In genomic region chr12:81963026-81963425, GRCh38 we compare ENCODE assay signal across 35 cellular contexts.
DNase-seq lines count a peak whose midpoint lies in the region; ATAC-seq, FAIRE-seq and TF ChIP-seq lines count a peak whose summit lies in the region.
"Had no signal": no experiment of that assay in that cellular context is flagged by ENCODE, and none has a peak within 500 bp of the region (broad histone marks: within the 10 kb centered on the region; RNA-seq: fewer than 3 reads in every experiment).

No MANE protein-coding gene starts in this region.

- TF ChIP-seq POLR2A in GM12878 (IDR thresholded peaks at IDR 0.05; ENCODE audit: low read depth, low read length): no peak
- no peak for TF ChIP-seq POLR2A in H1 (IDR thresholded peaks at IDR 0.05; ENCODE audit: control extremely low read depth in 1 of 2, low read depth in 2 of 2, low read length in 2 of 2)

- CTCF ChIA-PET in GM12878 (lab: Yijun Ruan, JAX): interaction anchor here (0.9 to 4.7 kb wide), 3 partner anchors 10 to 16 kb away, joined by 3 to 53 read pairs (median 6); no protein-coding TSS in a partner anchor
- CTCF ChIA-PET in H1 (lab: Charles Lee; ENCODE audit: partially characterized antibody): interaction anchor here (1.3 kb wide), 1 partner anchor 13 kb away, joined by 4 read pairs; no protein-coding TSS in a partner anchor

- H2BK12ac ChIP-seq in H1 (ENCODE audit: low read depth, low read length): no peak overlapping the region

- TF ChIP-seq RAD21 in GM12878 (IDR thresholded peaks at IDR 0.05; ENCODE audit: insufficient read depth, low read depth, low read length) (no peak), H1 (IDR thresholded peaks at IDR 0.05 in 1 of 2, conservative IDR thresholded peaks at IDR 0.05 in 1 of 2; ENCODE audit: low read depth in 2 of 2, low read length in 2 of 2) (no peak)

- no peaks in the 10 kb centered on the region; the same call in 1 of the 2 replicates for H3K23me2 ChIP-seq in H1 (ENCODE audit: low read depth, low read length)

- H3K4me3 ChIP-seq in GM12878: no peak overlapping the region
- no peak overlapping the region for H3K4me3 ChIP-seq in H1 (ENCODE audit: extremely low read depth in 1 of 4, insufficient read depth in 2 of 4, low read depth in 3 of 4, low read length in 4 of 4)
- H3K4me3 ChIP-seq: A549; BLaER1; BLaER1 treated with 17β-estradiol and CSF1 and Interleukin-3, amounts not matched to agents 10 nM and 100 nM had no signal

- H3K27ac ChIP-seq in GM12878 (ENCODE audit: control insufficient read depth, insufficient read depth): no peak overlapping the region
- no peak overlapping the region for H3K27ac ChIP-seq in H1 (ENCODE audit: low read depth, low read length)
- H3K27ac ChIP-seq: 22Rv1; A549; BLaER1; BLaER1 treated with 17β-estradiol and CSF1 and Interleukin-3, amounts not matched to agents 10 nM and 100 nM; C4-2B had no signal

- no peak for ATAC-seq in GM12878
- ATAC-seq in HG02798 (IDR thresholded peaks at IDR 0.05; ENCODE audit: poor library complexity, unreplicated experiment): no peak
- ATAC-seq: A549; CD8-positive, alpha-beta T cell had no signal

- peak overlapping the region; percentile 27 for H3K27ac Mint-ChIP-seq in neural crest cell (ENCODE audit: unreplicated experiment)
- H3K27ac Mint-ChIP-seq: B cell; CD14-positive monocyte; CD4-positive, alpha-beta memory T cell; CD4-positive, alpha-beta T cell; CD4-positive, CD25-positive, alpha-beta regulatory T cell; CD8-positive, alpha-beta memory T cell; CD8-positive, alpha-beta T cell had no signal

- H2BK5ac ChIP-seq in H1 (ENCODE audit: low read depth, low read length): no peak overlapping the region

- H2AK5ac ChIP-seq in H1 (ENCODE audit: low read depth, low read length): no peak overlapping the region

- no peak overlapping the region for H4K91ac ChIP-seq in H1 (replicated peaks; ENCODE audit: insufficient read length, low read length)

- no peak overlapping the region for H2BK15ac ChIP-seq in H1 (ENCODE audit: low read length)

- no peaks in the 10 kb centered on the region for H3K36me3 Mint-ChIP-seq in neural crest cell (ENCODE audit: low read depth)
- H3K36me3 Mint-ChIP-seq: CD14-positive monocyte; CD4-positive, alpha-beta memory T cell; CD4-positive, CD25-positive, alpha-beta regulatory T cell; CD8-positive, alpha-beta memory T cell; CD8-positive, alpha-beta T cell had no signal

- H3K27me3 ChIP-seq in GM12878 (replicated peaks in 1 of 2; ENCODE audit: control insufficient read depth in 2 of 2, insufficient read depth in 2 of 2, low read length in 1 of 2) (no peaks in the 10 kb centered on the region), H1 (replicated peaks in 1 of 4; ENCODE audit: control insufficient read depth in 3 of 4, extremely low read depth in 1 of 4, insufficient read depth in 3 of 4, low read length in 3 of 4) (no peaks in the 10 kb centered on the region)
- H3K27me3 ChIP-seq: BE2C, BLaER1 had no signal

- TF ChIP-seq EP300 in GM12878 (IDR thresholded peaks at IDR 0.05; ENCODE audit: borderline replicate concordance in 1 of 2, control insufficient read depth in 1 of 2, low read depth in 2 of 2, low read length in 2 of 2) (no peak), H1 (IDR thresholded peaks at IDR 0.05; ENCODE audit: borderline replicate concordance in 1 of 2, low read depth in 2 of 2, low read length in 2 of 2) (no peak)

- no peaks in the 10 kb centered on the region for H3K79me2 ChIP-seq in GM12878 (ENCODE audit: control insufficient read depth, insufficient read depth, low read length)
- H3K79me2 ChIP-seq in H1 (ENCODE audit: control insufficient read depth in 1 of 2, insufficient read depth in 2 of 2, low read length in 2 of 2): no peaks in the 10 kb centered on the region

- H3K14ac ChIP-seq in H1 (ENCODE audit: insufficient read length): no peak overlapping the region

- peaks cover 4% of the 10 kb centered on the region for H3K27me3 Mint-ChIP-seq in neural crest cell (ENCODE audit: low read depth)
- H3K27me3 Mint-ChIP-seq: B cell; CD4-positive, alpha-beta memory T cell; CD4-positive, alpha-beta T cell; CD4-positive, CD25-positive, alpha-beta regulatory T cell; CD8-positive, alpha-beta memory T cell had no signal

- H3K4me1 ChIP-seq in GM12878 (ENCODE audit: control insufficient read depth, insufficient read depth, low read length) (no peaks in the 10 kb centered on the region), H1 (replicated peaks in 1 of 4; ENCODE audit: control insufficient read depth in 3 of 4, insufficient read depth in 4 of 4, low read length in 3 of 4) (no peaks in the 10 kb centered on the region)
- H3K4me1 ChIP-seq: A549, BE2C, BLaER1, Caco-2 had no signal

- H3K9me3 ChIP-seq in GM12878 (replicated peaks; ENCODE audit: control insufficient read depth, insufficient read depth, low read length) (no peaks in the 10 kb centered on the region), H1 (ENCODE audit: insufficient read depth in 2 of 2, low read depth in 1 of 2, low read length in 1 of 2) (no peaks in the 10 kb centered on the region)
- H3K9me3 ChIP-seq: A549; BE2C; BLaER1; BLaER1 treated with 17β-estradiol and CSF1 and Interleukin-3, amounts not matched to agents 10 nM and 100 nM; Caco-2 had no signal

- in situ Hi-C loops in GM12878 (cut with MboI): no loop called here

- H4K20me1 ChIP-seq in GM12878 (ENCODE audit: control insufficient read depth, insufficient read depth): no peaks in the 10 kb centered on the region
- H4K20me1 ChIP-seq in H1 (replicated peaks in 1 of 2; ENCODE audit: control insufficient read depth in 1 of 2, insufficient read depth in 2 of 2, low read length in 2 of 2): no peaks in the 10 kb centered on the region
- H4K20me1 ChIP-seq: BLaER1; BLaER1 treated with 17β-estradiol and CSF1 and Interleukin-3, amounts not matched to agents 10 nM and 100 nM had no signal

- H3K36me3 ChIP-seq in GM12878 (ENCODE audit: control insufficient read depth in 2 of 2, insufficient read depth in 2 of 2, low read length in 1 of 2): no peaks in the 10 kb centered on the region
- H3K36me3 ChIP-seq in H1 (ENCODE audit: control insufficient read depth in 2 of 4, insufficient read depth in 4 of 4, low read length in 3 of 4): no peaks in the 10 kb centered on the region
- H3K36me3 ChIP-seq: BE2C; BLaER1; BLaER1 treated with 17β-estradiol and CSF1 and Interleukin-3, amounts not matched to agents 10 nM and 100 nM had no signal

- SMC1A ChIA-PET in GM12878 (lab: Charles Lee; ENCODE audit: uncharacterized antibody, unreplicated experiment): interaction anchor here (3.6 to 6.3 kb wide), 3 partner anchors 9 to 19 kb away, joined by 13 to 112 read pairs (median 58); no protein-coding TSS in a partner anchor

- no peak overlapping the region for H3K56ac ChIP-seq in H1 (replicated peaks; ENCODE audit: insufficient read length, low read depth, low read length)

- POLR2A ChIA-PET in GM12878 (lab: Charles Lee): interaction anchor here (1.7 to 4.2 kb wide), 3 partner anchors 9 to 18 kb away, joined by 5 to 64 read pairs (median 48); no protein-coding TSS in a partner anchor
- POLR2A ChIA-PET in H1 (lab: Charles Lee; ENCODE audit: partially characterized antibody): no interaction called here

- no peak overlapping the region for H2AFZ ChIP-seq in GM12878 (ENCODE audit: control insufficient read depth, low read depth, low read length)
- 0 out of 2 replicates have a peak overlapping the region, but pooled peaks have one; percentile 69 for H2AFZ ChIP-seq in H1 (ENCODE audit: low read length)

- FAIRE-seq in GM12878 (lab: Jason Lieb, UNC): no peak
- FAIRE-seq in H1 (lab: Jason Lieb, UNC): no peak
- FAIRE-seq: A204.1, A549, D721Med had no signal

- no peak overlapping the region for H4K5ac ChIP-seq in H1 (ENCODE audit: insufficient read length, low read depth, low read length)

- H3K4me3 Mint-ChIP-seq in neural crest cell: no peak overlapping the region
- H3K4me3 Mint-ChIP-seq: B cell; CD14-positive monocyte; CD4-positive, alpha-beta memory T cell; CD4-positive, alpha-beta T cell; CD4-positive, CD25-positive, alpha-beta regulatory T cell; CD8-positive, alpha-beta memory T cell; CD8-positive, alpha-beta T cell had no signal

- no TSS peak for BruUV-seq in GM12878 (replicated peaks; lab: Mats Ljungman, UMichigan)

- H3K4me2 ChIP-seq in GM12878 (ENCODE audit: control insufficient read depth, insufficient read depth): no peak overlapping the region
- no peak overlapping the region for H3K4me2 ChIP-seq in H1 (ENCODE audit: insufficient read depth in 1 of 2, low read depth in 2 of 2, low read length in 2 of 2)
- H3K4me2 ChIP-seq: A549; BLaER1; BLaER1 treated with 17β-estradiol and CSF1 and Interleukin-3, amounts not matched to agents 10 nM and 100 nM had no signal

- DNase-seq in GM12878 (ENCODE audit: low read depth, low spot score) (no peak), H1 (ENCODE audit: low read depth in 1 of 2, low spot score in 2 of 2) (no peak), neural crest cell (ENCODE audit: low read depth, low spot score) (no peak), CD1c-positive myeloid dendritic cell (ENCODE audit: extremely low spot score) (no peak), NCI-H146 treated with DMSO at 0.1 percent for 48 hours (lab: John Stamatoyannopoulos, UW; ENCODE audit: unreplicated experiment) (no peak)
- DNase-seq: 8988T; ACHN; AML-193; BE2C; C1 segment of cervical spinal cord; Caco-2; Calu3; CD4-positive, alpha-beta memory T cell; CD4-positive, alpha-beta T cell; CD4-positive, CD25-positive, alpha-beta regulatory T cell; CD8-positive, alpha-beta memory T cell; CD8-positive, alpha-beta T cell; COR-L47; DMS 273 treated with DMSO at 0.1 percent for 48 hours; DMS153; DMS53; DMS79; DMS79 treated with DMSO at 0.1 percent for 48 hours; DND-41; EL had no signal

- no peaks in the 10 kb centered on the region for H3K9me3 Mint-ChIP-seq in neural crest cell
- H3K9me3 Mint-ChIP-seq: CD4-positive, alpha-beta T cell; CD8-positive, alpha-beta T cell had no signal

- H2BK120ac ChIP-seq in H1 (replicated peaks; ENCODE audit: low read depth, low read length): no peak overlapping the region

- H3K4me1 Mint-ChIP-seq in neural crest cell: no peaks in the 10 kb centered on the region
- H3K4me1 Mint-ChIP-seq: B cell; CD4-positive, CD25-positive, alpha-beta regulatory T cell; CD8-positive, alpha-beta memory T cell had no signal

- 40% methylated on average over 7 of the region's 7 CpGs for WGBS in GM12878 (ENCODE audit: insufficient coverage, insufficient replicate concordance, low lambda C conversion rate, missing lambda C conversion rate)
- WGBS in H1 (ENCODE audit: extremely low coverage in 1 of 2, insufficient coverage in 1 of 2, insufficient read length in 1 of 2, insufficient replicate concordance in 2 of 2, low coverage in 1 of 2, low lambda C conversion rate in 2 of 2, missing lambda C conversion rate in 1 of 2), 2 experiments: 93% methylated on average over 7 of the region's 7 CpGs; no CpG with 5 or more reads in 1 of the 2 experiments

- RAD21 ChIA-PET in GM12878 (lab: Charles Lee; ENCODE audit: unreplicated experiment): interaction anchor here (4.0 to 4.7 kb wide), 3 partner anchors 13 to 21 kb away, joined by 28 to 77 read pairs (median 41); no protein-coding TSS in a partner anchor

- no peak overlapping the region; the same call in 1 of the 2 replicates for H2BK20ac ChIP-seq in H1 (ENCODE audit: low read length)

- H3K23ac ChIP-seq in H1 (ENCODE audit: insufficient read length): no peak overlapping the region

- no peak overlapping the region for H3K4ac ChIP-seq in H1 (replicated peaks; ENCODE audit: insufficient read length, low read depth, low read length)

- intact Hi-C loops in GM12878 (cut with micrococcal nuclease; ENCODE audit: unreplicated experiment): no loop called here

- no peak overlapping the region for H4K8ac ChIP-seq in H1 (ENCODE audit: extremely low read depth, insufficient read depth, low read length)

- TF ChIP-seq CTCF in GM12878 (IDR thresholded peaks at IDR 0.05 in 2 of 3, conservative IDR thresholded peaks at IDR 0.05 in 1 of 3; ENCODE audit: control insufficient read depth in 2 of 3, extremely low read depth in 1 of 3, insufficient read depth in 1 of 3, low read depth in 3 of 3, low read length in 3 of 3) (no peak), H1 (IDR thresholded peaks at IDR 0.05; ENCODE audit: control extremely low read depth in 1 of 3, insufficient read depth in 1 of 3, low read depth in 1 of 3, low read length in 3 of 3) (no peak), neural crest cell (conservative IDR thresholded peaks at IDR 0.05) (no peak)

- no peak overlapping the region for H3K18ac ChIP-seq in H1 (ENCODE audit: extremely low read depth, low read length)

- H3K9ac ChIP-seq in GM12878 (ENCODE audit: control insufficient read depth, insufficient read depth, low read length) (no peak overlapping the region), H1 (replicated peaks in 1 of 4; ENCODE audit: extremely low read depth in 1 of 4, low read depth in 3 of 4, low read length in 3 of 4) (no peak overlapping the region)
- H3K9ac ChIP-seq: BLaER1; BLaER1 treated with 17β-estradiol and CSF1 and Interleukin-3, amounts not matched to agents 10 nM and 100 nM had no signal

- no peaks in the 10 kb centered on the region for H3K79me1 ChIP-seq in H1 (ENCODE audit: low read depth, low read length)
